Comparison of ENCODE assay signal across 1 cellular context in the genomic region with DNA sequence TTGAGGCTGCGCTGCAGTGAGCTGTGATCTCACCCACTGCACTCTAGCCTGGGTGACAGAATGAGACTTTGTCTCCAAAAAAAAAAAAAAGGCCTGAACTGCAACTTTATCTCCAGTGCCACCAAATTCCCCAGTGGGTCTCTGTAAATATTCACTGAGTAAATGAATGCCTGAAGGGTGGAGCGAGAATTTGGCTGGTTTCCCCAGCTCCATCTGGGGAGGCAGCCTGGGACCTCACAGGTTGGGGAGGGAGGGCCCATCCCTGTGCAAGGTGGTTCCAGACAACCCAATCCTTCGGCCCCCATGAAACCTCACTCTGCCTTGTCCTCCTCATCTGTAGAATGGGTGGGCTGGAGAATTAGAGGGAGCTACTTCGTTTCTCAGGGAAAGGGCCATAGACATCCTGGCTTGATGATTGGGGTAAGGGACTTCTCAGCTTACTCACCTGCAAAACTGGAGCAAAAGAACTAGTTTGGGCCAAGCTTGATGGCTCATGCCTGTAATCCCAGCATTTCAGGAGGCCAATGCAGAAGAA.
TF ChIP-seq lines count a peak whose summit lies in the region.

No MANE protein-coding gene starts in this region.

TF ChIP-seq in HepG2, 621 proteins besides CTCF, POLR2A, EP300 and RAD21:
- TF ChIP-seq TARDBP (CRISPR knock-in tag; IDR thresholded peaks at IDR 0.05) (no peak), PHF20 (CRISPR knock-in tag; IDR thresholded peaks at IDR 0.05) (no peak), ZNF629 (CRISPR knock-in tag; conservative IDR thresholded peaks at IDR 0.05) (peak; percentile 88), ZMYM3 (CRISPR knock-in tag; IDR thresholded peaks at IDR 0.05) (peak; percentile 66), TOE1 (CRISPR knock-in tag; IDR thresholded peaks at IDR 0.05) (no peak), MIER2 (CRISPR knock-in tag; IDR thresholded peaks at IDR 0.05) (no peak), SUZ12 (IDR thresholded peaks at IDR 0.05; ENCODE audit: low read depth, low read length) (no peak), ZNF891 (CRISPR knock-in tag; IDR thresholded peaks at IDR 0.05) (no peak), ZSCAN29 (CRISPR knock-in tag; conservative IDR thresholded peaks at IDR 0.05) (no peak)
